ENCODE assay signal across 13 cellular contexts in genomic region chr10:132785433-132786278, GRCh38. TPM values are rescaled to one million over a fixed set of nuclear protein-coding genes. Genes with fewer than 3 reads are reported as not detected.
DNase-seq lines count a peak whose midpoint lies in the region; TF ChIP-seq lines count a peak whose summit lies in the region.
"Had no signal": no experiment of that assay in that cellular context is flagged by ENCODE, and none has a peak within 500 bp of the region (broad histone marks: within the 10 kb centered on the region; RNA-seq: fewer than 3 reads in every experiment).

TSS of gene NKX6-2 (minus strand) at chr10:132786147. CDS start at chr10:132785948, 199 bp downstream.

- WGBS in GM23248 (ENCODE audit: low coverage in 1 of 2, low lambda C conversion rate in 2 of 2, missing lambda C conversion rate in 2 of 2), 2 experiments: 0 to 2% methylated on average over 32 to 37 of the region's 144 CpGs

- intact Hi-C loops in head of caudate nucleus (cut with DNase I): loop anchor here (5.0 kb wide), 2 partner anchors 48 to 133 kb away; no protein-coding TSS in a partner anchor
- intact Hi-C loops in activated T-helper 1 cell treated with anti-CD3 and anti-CD28 coated beads, Interleukin-12 subunit alpha, Interleukin-12 subunit beta, Interleukin-2, Interleukin-4 antibody, amounts not matched to agents 30 ng/mL and 10 ng/mL and 1 ng/mL, durations not matched to agents 14 hours and 24 hours and 36 hours (cut with micrococcal nuclease): loop anchor here (5.0 kb wide), 1 partner anchor 442 kb away; no protein-coding TSS in a partner anchor

- DNase-seq in GM23248 (peak; percentile 48), head of caudate nucleus (peak in 36 of 42 donors; percentile 43 to 89 (median 73)), progenitor cell of endocrine pancreas (ENCODE audit: low spot score, unreplicated experiment) (peak; percentile 36), NK-92 (lab: John Stamatoyannopoulos, UW; ENCODE audit: unreplicated experiment) (no peak), NCI-H82 (lab: John Stamatoyannopoulos, UW) (no peak)
- DNase-seq in activated T-helper 1 cell treated with anti-CD3 and anti-CD28 coated beads, Interleukin-12 subunit alpha, Interleukin-12 subunit beta, Interleukin-2, Interleukin-4 antibody, amounts not matched to agents 30 ng/mL and 10 ng/mL and 1 ng/mL, durations not matched to agents 14 hours and 24 hours and 36 hours (ENCODE audit: low spot score): no peak
- DNase-seq in activated naive CD4-positive, alpha-beta T cell treated with Interleukin-2 at 50 U/mL for 16 hours: no peak
- DNase-seq: heart right ventricle; NCI-H146; stimulated activated CD4-positive, alpha-beta T cell treated with anti-CD3 and anti-CD28 coated beads, Interleukin-4, amount 100 ng/mL, for 4 hours; stimulated activated naive CD4-positive, alpha-beta T cell treated with Interleukin-2 at 50 U/mL for 16 hours had no signal

- H3K4me1 Mint-ChIP-seq in progenitor cell of endocrine pancreas (ENCODE audit: low read depth): peaks cover 1% of the 10 kb centered on the region
- no peaks in the 10 kb centered on the region for H3K4me1 Mint-ChIP-seq in activated T-helper 1 cell treated with anti-CD3 and anti-CD28 coated beads, Interleukin-12 subunit alpha, Interleukin-12 subunit beta, Interleukin-2, Interleukin-4 antibody, amounts not matched to agents 30 ng/mL and 10 ng/mL and 1 ng/mL, durations not matched to agents 14 hours and 24 hours and 36 hours (ENCODE audit: low read depth)

- H3K36me3 ChIP-seq in GM23248 (ENCODE audit: low read depth): no peaks in the 10 kb centered on the region

- peaks cover 27% of the 10 kb centered on the region for H3K36me3 Mint-ChIP-seq in progenitor cell of endocrine pancreas (ENCODE audit: insufficient read depth)
- peaks cover 6% of the 10 kb centered on the region for H3K36me3 Mint-ChIP-seq in activated T-helper 1 cell treated with anti-CD3 and anti-CD28 coated beads, Interleukin-12 subunit alpha, Interleukin-12 subunit beta, Interleukin-2, Interleukin-4 antibody, amounts not matched to agents 30 ng/mL and 10 ng/mL and 1 ng/mL, durations not matched to agents 14 hours and 24 hours and 36 hours (ENCODE audit: low read depth)

- H3K27me3 ChIP-seq in GM23248 (replicated peaks; ENCODE audit: insufficient read depth): peaks cover 40% of the 10 kb centered on the region

- H3K27ac ChIP-seq in GM23248: no peak within 1 kb of the TSS
- peak within 1 kb of the TSS; percentile 82 for H3K27ac ChIP-seq in angular gyrus (ENCODE audit: low read depth, low read length)
- H3K27ac ChIP-seq: heart right ventricle had no signal

- no peaks in the 10 kb centered on the region for H3K4me1 ChIP-seq in GM23248 (ENCODE audit: insufficient read depth)

- H3K4me3 ChIP-seq in GM23248: no peak within 1 kb of the TSS

- H2AFZ ChIP-seq in GM23248: no peak within 1 kb of the TSS

- no peak within 1 kb of the TSS for H3K9ac ChIP-seq in GM23248

- H3K79me2 ChIP-seq in GM23248 (ENCODE audit: insufficient read depth): no peaks in the 10 kb centered on the region

- no peak within 1 kb of the TSS for H3K4me2 ChIP-seq in GM23248 (ENCODE audit: unreplicated experiment)

- H3K9me3 Mint-ChIP-seq in progenitor cell of endocrine pancreas (ENCODE audit: low read depth): peaks cover 3% of the 10 kb centered on the region
- no peaks in the 10 kb centered on the region for H3K9me3 Mint-ChIP-seq in activated T-helper 1 cell treated with anti-CD3 and anti-CD28 coated beads, Interleukin-12 subunit alpha, Interleukin-12 subunit beta, Interleukin-2, Interleukin-4 antibody, amounts not matched to agents 30 ng/mL and 10 ng/mL and 1 ng/mL, durations not matched to agents 14 hours and 24 hours and 36 hours

- no peaks in the 10 kb centered on the region for H3K9me2 ChIP-seq in GM23248 (ENCODE audit: insufficient read depth)

- no peaks in the 10 kb centered on the region for H3K9me3 ChIP-seq in GM23248 (ENCODE audit: low read depth)
- H3K9me3 ChIP-seq: heart right ventricle had no signal

- in situ Hi-C loops in GM23248 (cut with MboI): no loop called here

- H4K20me1 ChIP-seq in GM23248 (ENCODE audit: insufficient read depth): no peaks in the 10 kb centered on the region

- TF ChIP-seq CTCF in progenitor cell of endocrine pancreas (IDR thresholded peaks at IDR 0.05; ENCODE audit: unreplicated experiment): no peak

- peak within 1 kb of the TSS; percentile 61 for H3K4me3 Mint-ChIP-seq in progenitor cell of endocrine pancreas (ENCODE audit: low read depth)
- no peak within 1 kb of the TSS for H3K4me3 Mint-ChIP-seq in activated T-helper 1 cell treated with anti-CD3 and anti-CD28 coated beads, Interleukin-12 subunit alpha, Interleukin-12 subunit beta, Interleukin-2, Interleukin-4 antibody, amounts not matched to agents 30 ng/mL and 10 ng/mL and 1 ng/mL, durations not matched to agents 14 hours and 24 hours and 36 hours

- peaks cover 23% of the 10 kb centered on the region for H3K27me3 Mint-ChIP-seq in progenitor cell of endocrine pancreas
- H3K27me3 Mint-ChIP-seq in activated T-helper 1 cell treated with anti-CD3 and anti-CD28 coated beads, Interleukin-12 subunit alpha, Interleukin-12 subunit beta, Interleukin-2, Interleukin-4 antibody, amounts not matched to agents 30 ng/mL and 10 ng/mL and 1 ng/mL, durations not matched to agents 14 hours and 24 hours and 36 hours (ENCODE audit: insufficient read depth): peaks cover 10% of the 10 kb centered on the region

- H3F3A ChIP-seq in GM23248 (ENCODE audit: insufficient read depth): no peaks in the 10 kb centered on the region

- no peak within 1 kb of the TSS for H3K27ac Mint-ChIP-seq in progenitor cell of endocrine pancreas
- no peak within 1 kb of the TSS for H3K27ac Mint-ChIP-seq in activated T-helper 1 cell treated with anti-CD3 and anti-CD28 coated beads, Interleukin-12 subunit alpha, Interleukin-12 subunit beta, Interleukin-2, Interleukin-4 antibody, amounts not matched to agents 30 ng/mL and 10 ng/mL and 1 ng/mL, durations not matched to agents 14 hours and 24 hours and 36 hours

RNA-seq across cellular contexts. Expression of gene NKX6-2, which starts in this region (rescaled TPM):
- not detected in 2 replicates for total RNA-seq in GM23248 (2014; rRNA removed; shearing (Covaris generic))
- polyA plus RNA-seq in GM23248 (2016; fragmentation: Nextera tagmentation; extraction: Ambion mirVana): 1.9 and 2.6 TPM in 2 replicates
- 28.3 and 43.9 TPM in 2 replicates for total RNA-seq in progenitor cell of endocrine pancreas
- not detected in 2 replicates for total RNA-seq in activated T-helper 1 cell treated with anti-CD3 and anti-CD28 coated beads, Interleukin-12 subunit alpha, Interleukin-12 subunit beta, Interleukin-2, Interleukin-4 antibody, amounts not matched to agents 30 ng/mL and 10 ng/mL and 1 ng/mL, durations not matched to agents 14 hours and 24 hours and 36 hours
- total RNA-seq: heart right ventricle, pulmonary artery endothelial cell had no signal

Comparison
In these comparisons a context has a peak if more than half of its experiments do, and no peak if none do; other contexts are left out.
1. RNA of gene NKX6-2 (total RNA-seq): 28.3 to 43.9 TPM in progenitor cell of endocrine pancreas; not detected in GM23248 and not detected in activated T-helper 1 cell treated with anti-CD3 and anti-CD28 coated beads, Interleukin-12 subunit alpha, Interleukin-12 subunit beta, Interleukin-2, Interleukin-4 antibody, amounts not matched to agents 30 ng/mL and 10 ng/mL and 1 ng/mL, durations not matched to agents 14 hours and 24 hours and 36 hours; every median in the first group is over 10 times any median in the second.
2. DNase-seq: peak in GM23248 (single experiment), head of caudate nucleus (36 of 42) and progenitor cell of endocrine pancreas (single experiment); none in activated T-helper 1 cell treated with anti-CD3 and anti-CD28 coated beads, Interleukin-12 subunit alpha, Interleukin-12 subunit beta, Interleukin-2, Interleukin-4 antibody, amounts not matched to agents 30 ng/mL and 10 ng/mL and 1 ng/mL, durations not matched to agents 14 hours and 24 hours and 36 hours (single experiment), activated naive CD4-positive, alpha-beta T cell treated with Interleukin-2 at 50 U/mL for 16 hours (single experiment), NK-92 (single experiment) and NCI-H82 (single experiment).